In genomic region chr4:115515379-115516171, GRCh38 we compare ENCODE assay signal across 2 cellular contexts.
TF ChIP-seq lines count a peak whose summit lies in the region.

No MANE protein-coding gene starts in this region.

TF ChIP-seq in GM12878, 131 proteins besides CTCF, POLR2A, EP300 and RAD21 (continued from another document and continues in another):
- TF ChIP-seq RCOR1 (conservative IDR thresholded peaks at IDR 0.05; ENCODE audit: low read depth, low read length) (no peak), IKZF1 (conservative IDR thresholded peaks at IDR 0.05) (peak; percentile 33; the same call in 1 of the 2 replicates), SMAD1 (IDR thresholded peaks at IDR 0.05; ENCODE audit: low read depth, partially characterized antibody) (no peak), ETV6 (conservative IDR thresholded peaks at IDR 0.05 in 1 of 2, IDR thresholded peaks at IDR 0.05 in 1 of 2; ENCODE audit: borderline replicate concordance in 1 of 2, low read depth in 1 of 2) (no peak), POU2F2 (IDR thresholded peaks at IDR 0.05; ENCODE audit: borderline replicate concordance, low read depth, low read length) (no peak), ZBTB40 (IDR thresholded peaks at IDR 0.05; ENCODE audit: borderline replicate concordance) (peak; percentile 38; the same call in 1 of the 2 replicates), IRF4 (IDR thresholded peaks at IDR 0.05; ENCODE audit: low read depth, low read length) (no peak), ASH2L (IDR thresholded peaks at IDR 0.05; ENCODE audit: borderline replicate concordance, low read depth) (no peak), MEF2B (IDR thresholded peaks at IDR 0.05; ENCODE audit: partially characterized antibody, poor library complexity, severe bottlenecking) (peak; percentile 55), ESRRA (IDR thresholded peaks at IDR 0.05; ENCODE audit: low read length) (no peak), RB1 (IDR thresholded peaks at IDR 0.05; ENCODE audit: borderline replicate concordance) (no peak), JUND (IDR thresholded peaks at IDR 0.05; ENCODE audit: low read depth, low read length) (no peak), ZZZ3 (IDR thresholded peaks at IDR 0.05; ENCODE audit: control insufficient read depth, insufficient read length, low read depth) (no peak), CREM (IDR thresholded peaks at IDR 0.05; ENCODE audit: low read depth) (peak; percentile 17; the same call in 1 of the 2 replicates), SMAD5 (IDR thresholded peaks at IDR 0.05; ENCODE audit: low read depth) (no peak), CBX3 (IDR thresholded peaks at IDR 0.05; ENCODE audit: borderline replicate concordance, low read depth) (no peak), RFX5 (IDR thresholded peaks at IDR 0.05; ENCODE audit: low read depth, low read length) (no peak), ZNF217 (IDR thresholded peaks at IDR 0.05) (no peak), SP1 (IDR thresholded peaks at IDR 0.05; ENCODE audit: low read depth, low read length) (no peak), ZNF24 (IDR thresholded peaks at IDR 0.05) (no peak), MTA2 (IDR thresholded peaks at IDR 0.05; ENCODE audit: low read depth) (0 out of 2 replicates have a peak, but pooled peaks have one; percentile 32), HDAC6 (IDR thresholded peaks at IDR 0.05; ENCODE audit: unreplicated experiment) (no peak), ZBED1 (IDR thresholded peaks at IDR 0.05; ENCODE audit: borderline replicate concordance) (no peak), CEBPB (IDR thresholded peaks at IDR 0.05; ENCODE audit: borderline replicate concordance in 1 of 2, low read depth in 2 of 2, low read length in 2 of 2) (no peak)
- TF ChIP-seq, protein P1, sequence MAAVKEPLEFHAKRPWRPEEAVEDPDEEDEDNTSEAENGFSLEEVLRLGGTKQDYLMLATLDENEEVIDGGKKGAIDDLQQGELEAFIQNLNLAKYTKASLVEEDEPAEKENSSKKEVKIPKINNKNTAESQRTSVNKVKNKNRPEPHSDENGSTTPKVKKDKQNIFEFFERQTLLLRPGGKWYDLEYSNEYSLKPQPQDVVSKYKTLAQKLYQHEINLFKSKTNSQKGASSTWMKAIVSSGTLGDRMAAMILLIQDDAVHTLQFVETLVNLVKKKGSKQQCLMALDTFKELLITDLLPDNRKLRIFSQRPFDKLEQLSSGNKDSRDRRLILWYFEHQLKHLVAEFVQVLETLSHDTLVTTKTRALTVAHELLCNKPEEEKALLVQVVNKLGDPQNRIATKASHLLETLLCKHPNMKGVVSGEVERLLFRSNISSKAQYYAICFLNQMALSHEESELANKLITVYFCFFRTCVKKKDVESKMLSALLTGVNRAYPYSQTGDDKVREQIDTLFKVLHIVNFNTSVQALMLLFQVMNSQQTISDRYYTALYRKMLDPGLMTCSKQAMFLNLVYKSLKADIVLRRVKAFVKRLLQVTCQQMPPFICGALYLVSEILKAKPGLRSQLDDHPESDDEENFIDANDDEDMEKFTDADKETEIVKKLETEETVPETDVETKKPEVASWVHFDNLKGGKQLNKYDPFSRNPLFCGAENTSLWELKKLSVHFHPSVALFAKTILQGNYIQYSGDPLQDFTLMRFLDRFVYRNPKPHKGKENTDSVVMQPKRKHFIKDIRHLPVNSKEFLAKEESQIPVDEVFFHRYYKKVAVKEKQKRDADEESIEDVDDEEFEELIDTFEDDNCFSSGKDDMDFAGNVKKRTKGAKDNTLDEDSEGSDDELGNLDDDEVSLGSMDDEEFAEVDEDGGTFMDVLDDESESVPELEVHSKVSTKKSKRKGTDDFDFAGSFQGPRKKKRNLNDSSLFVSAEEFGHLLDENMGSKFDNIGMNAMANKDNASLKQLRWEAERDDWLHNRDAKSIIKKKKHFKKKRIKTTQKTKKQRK (IDR thresholded peaks at IDR 0.05; ENCODE audit: low read depth, low read length): no peak

TF ChIP-seq in SK-N-SH, 30 proteins besides CTCF, POLR2A, EP300 and RAD21 (continued from another document):
- TF ChIP-seq, protein P2, sequence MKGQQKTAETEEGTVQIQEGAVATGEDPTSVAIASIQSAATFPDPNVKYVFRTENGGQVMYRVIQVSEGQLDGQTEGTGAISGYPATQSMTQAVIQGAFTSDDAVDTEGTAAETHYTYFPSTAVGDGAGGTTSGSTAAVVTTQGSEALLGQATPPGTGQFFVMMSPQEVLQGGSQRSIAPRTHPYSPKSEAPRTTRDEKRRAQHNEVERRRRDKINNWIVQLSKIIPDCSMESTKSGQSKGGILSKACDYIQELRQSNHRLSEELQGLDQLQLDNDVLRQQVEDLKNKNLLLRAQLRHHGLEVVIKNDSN (IDR thresholded peaks at IDR 0.05; ENCODE audit: borderline replicate concordance, low read depth): no peak
- TF ChIP-seq, protein P3, sequence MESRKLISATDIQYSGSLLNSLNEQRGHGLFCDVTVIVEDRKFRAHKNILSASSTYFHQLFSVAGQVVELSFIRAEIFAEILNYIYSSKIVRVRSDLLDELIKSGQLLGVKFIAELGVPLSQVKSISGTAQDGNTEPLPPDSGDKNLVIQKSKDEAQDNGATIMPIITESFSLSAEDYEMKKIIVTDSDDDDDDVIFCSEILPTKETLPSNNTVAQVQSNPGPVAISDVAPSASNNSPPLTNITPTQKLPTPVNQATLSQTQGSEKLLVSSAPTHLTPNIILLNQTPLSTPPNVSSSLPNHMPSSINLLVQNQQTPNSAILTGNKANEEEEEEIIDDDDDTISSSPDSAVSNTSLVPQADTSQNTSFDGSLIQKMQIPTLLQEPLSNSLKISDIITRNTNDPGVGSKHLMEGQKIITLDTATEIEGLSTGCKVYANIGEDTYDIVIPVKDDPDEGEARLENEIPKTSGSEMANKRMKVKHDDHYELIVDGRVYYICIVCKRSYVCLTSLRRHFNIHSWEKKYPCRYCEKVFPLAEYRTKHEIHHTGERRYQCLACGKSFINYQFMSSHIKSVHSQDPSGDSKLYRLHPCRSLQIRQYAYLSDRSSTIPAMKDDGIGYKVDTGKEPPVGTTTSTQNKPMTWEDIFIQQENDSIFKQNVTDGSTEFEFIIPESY (IDR thresholded peaks at IDR 0.05; ENCODE audit: borderline replicate concordance, low read depth): no peak
- no peak for TF ChIP-seq GATA2 (CRISPR knock-in tag; IDR thresholded peaks at IDR 0.05)
- TF ChIP-seq ELF1 (IDR thresholded peaks at IDR 0.05): no peak
- TF ChIP-seq RCOR1 (IDR thresholded peaks at IDR 0.05; ENCODE audit: low read length): no peak
- TF ChIP-seq RXRA (IDR thresholded peaks at IDR 0.05; ENCODE audit: borderline replicate concordance, low read depth): no peak
- TF ChIP-seq USF2 (IDR thresholded peaks at IDR 0.05; ENCODE audit: borderline replicate concordance, low read depth, low read length): no peak
- no peak for TF ChIP-seq CHD2 (IDR thresholded peaks at IDR 0.05; ENCODE audit: low read length, partially characterized antibody)
